Comparison of ENCODE assay signal across 1 cellular context in the genomic region with DNA sequence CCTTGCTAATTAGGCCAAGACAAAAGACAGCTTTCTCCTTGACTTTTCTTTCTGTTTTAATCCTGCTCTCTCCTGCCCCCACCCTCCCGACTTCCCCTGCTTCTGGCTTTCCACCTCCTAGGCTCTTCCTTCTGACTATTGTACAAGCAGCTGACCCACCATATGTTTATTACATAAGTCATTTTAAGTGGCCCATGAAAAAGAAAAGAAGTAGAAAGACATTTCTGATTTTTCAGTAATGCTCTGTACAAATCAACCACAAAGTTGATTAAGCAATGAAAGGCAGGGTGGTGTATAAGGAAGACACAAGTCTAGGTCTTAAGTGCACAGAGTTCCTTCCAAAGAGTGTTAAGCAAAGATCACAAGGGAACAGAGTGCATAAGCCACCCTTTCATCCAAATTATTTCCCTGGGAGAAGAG.
TF ChIP-seq lines count a peak whose summit lies in the region.

No MANE protein-coding gene starts in this region.

TF ChIP-seq in SK-N-SH treated with all-trans-retinoic acid at 6 μM for 48 hours, 23 proteins besides CTCF, POLR2A, EP300 and RAD21 (continued from another document):
- TF ChIP-seq, protein P1, sequence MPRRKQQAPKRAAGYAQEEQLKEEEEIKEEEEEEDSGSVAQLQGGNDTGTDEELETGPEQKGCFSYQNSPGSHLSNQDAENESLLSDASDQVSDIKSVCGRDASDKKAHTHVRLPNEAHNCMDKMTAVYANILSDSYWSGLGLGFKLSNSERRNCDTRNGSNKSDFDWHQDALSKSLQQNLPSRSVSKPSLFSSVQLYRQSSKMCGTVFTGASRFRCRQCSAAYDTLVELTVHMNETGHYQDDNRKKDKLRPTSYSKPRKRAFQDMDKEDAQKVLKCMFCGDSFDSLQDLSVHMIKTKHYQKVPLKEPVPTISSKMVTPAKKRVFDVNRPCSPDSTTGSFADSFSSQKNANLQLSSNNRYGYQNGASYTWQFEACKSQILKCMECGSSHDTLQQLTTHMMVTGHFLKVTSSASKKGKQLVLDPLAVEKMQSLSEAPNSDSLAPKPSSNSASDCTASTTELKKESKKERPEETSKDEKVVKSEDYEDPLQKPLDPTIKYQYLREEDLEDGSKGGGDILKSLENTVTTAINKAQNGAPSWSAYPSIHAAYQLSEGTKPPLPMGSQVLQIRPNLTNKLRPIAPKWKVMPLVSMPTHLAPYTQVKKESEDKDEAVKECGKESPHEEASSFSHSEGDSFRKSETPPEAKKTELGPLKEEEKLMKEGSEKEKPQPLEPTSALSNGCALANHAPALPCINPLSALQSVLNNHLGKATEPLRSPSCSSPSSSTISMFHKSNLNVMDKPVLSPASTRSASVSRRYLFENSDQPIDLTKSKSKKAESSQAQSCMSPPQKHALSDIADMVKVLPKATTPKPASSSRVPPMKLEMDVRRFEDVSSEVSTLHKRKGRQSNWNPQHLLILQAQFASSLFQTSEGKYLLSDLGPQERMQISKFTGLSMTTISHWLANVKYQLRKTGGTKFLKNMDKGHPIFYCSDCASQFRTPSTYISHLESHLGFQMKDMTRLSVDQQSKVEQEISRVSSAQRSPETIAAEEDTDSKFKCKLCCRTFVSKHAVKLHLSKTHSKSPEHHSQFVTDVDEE (CRISPR knock-in tag; IDR thresholded peaks at IDR 0.05) = no peak
- TF ChIP-seq TCF4 (CRISPR knock-in tag; IDR thresholded peaks at IDR 0.05; ENCODE audit: borderline replicate concordance) (no peak), OSR1 (CRISPR knock-in tag; IDR thresholded peaks at IDR 0.05) (no peak), ZNF8 (CRISPR knock-in tag; IDR thresholded peaks at IDR 0.05) (no peak), CSDC2 (CRISPR knock-in tag; IDR thresholded peaks at IDR 0.05) (no peak), ZC3H10 (CRISPR knock-in tag; IDR thresholded peaks at IDR 0.05) (no peak), ZNF565 (CRISPR knock-in tag; conservative IDR thresholded peaks at IDR 0.05; ENCODE audit: low read depth) (no peak), ZFP30 (CRISPR knock-in tag; IDR thresholded peaks at IDR 0.05) (no peak), ARNTL (CRISPR knock-in tag; IDR thresholded peaks at IDR 0.05; ENCODE audit: borderline replicate concordance, low read depth) (no peak), BACH2 (CRISPR knock-in tag; IDR thresholded peaks at IDR 0.05; ENCODE audit: borderline replicate concordance) (no peak), ZFP3 (CRISPR knock-in tag; IDR thresholded peaks at IDR 0.05) (no peak), PPARA (CRISPR knock-in tag; IDR thresholded peaks at IDR 0.05; ENCODE audit: borderline replicate concordance) (no peak)
- TF ChIP-seq, protein P2, sequence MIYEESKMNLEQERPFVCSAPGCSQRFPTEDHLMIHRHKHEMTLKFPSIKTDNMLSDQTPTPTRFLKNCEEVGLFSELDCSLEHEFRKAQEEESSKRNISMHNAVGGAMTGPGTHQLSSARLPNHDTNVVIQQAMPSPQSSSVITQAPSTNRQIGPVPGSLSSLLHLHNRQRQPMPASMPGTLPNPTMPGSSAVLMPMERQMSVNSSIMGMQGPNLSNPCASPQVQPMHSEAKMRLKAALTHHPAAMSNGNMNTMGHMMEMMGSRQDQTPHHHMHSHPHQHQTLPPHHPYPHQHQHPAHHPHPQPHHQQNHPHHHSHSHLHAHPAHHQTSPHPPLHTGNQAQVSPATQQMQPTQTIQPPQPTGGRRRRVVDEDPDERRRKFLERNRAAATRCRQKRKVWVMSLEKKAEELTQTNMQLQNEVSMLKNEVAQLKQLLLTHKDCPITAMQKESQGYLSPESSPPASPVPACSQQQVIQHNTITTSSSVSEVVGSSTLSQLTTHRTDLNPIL (CRISPR knock-in tag; IDR thresholded peaks at IDR 0.05; ENCODE audit: low read depth) = no peak
- TF ChIP-seq, protein P3, sequence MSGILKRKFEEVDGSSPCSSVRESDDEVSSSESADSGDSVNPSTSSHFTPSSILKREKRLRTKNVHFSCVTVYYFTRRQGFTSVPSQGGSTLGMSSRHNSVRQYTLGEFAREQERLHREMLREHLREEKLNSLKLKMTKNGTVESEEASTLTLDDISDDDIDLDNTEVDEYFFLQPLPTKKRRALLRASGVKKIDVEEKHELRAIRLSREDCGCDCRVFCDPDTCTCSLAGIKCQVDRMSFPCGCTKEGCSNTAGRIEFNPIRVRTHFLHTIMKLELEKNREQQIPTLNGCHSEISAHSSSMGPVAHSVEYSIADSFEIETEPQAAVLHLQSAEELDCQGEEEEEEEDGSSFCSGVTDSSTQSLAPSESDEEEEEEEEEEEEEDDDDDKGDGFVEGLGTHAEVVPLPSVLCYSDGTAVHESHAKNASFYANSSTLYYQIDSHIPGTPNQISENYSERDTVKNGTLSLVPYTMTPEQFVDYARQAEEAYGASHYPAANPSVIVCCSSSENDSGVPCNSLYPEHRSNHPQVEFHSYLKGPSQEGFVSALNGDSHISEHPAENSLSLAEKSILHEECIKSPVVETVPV (CRISPR knock-in tag; IDR thresholded peaks at IDR 0.05) = no peak
- TF ChIP-seq, protein P4, sequence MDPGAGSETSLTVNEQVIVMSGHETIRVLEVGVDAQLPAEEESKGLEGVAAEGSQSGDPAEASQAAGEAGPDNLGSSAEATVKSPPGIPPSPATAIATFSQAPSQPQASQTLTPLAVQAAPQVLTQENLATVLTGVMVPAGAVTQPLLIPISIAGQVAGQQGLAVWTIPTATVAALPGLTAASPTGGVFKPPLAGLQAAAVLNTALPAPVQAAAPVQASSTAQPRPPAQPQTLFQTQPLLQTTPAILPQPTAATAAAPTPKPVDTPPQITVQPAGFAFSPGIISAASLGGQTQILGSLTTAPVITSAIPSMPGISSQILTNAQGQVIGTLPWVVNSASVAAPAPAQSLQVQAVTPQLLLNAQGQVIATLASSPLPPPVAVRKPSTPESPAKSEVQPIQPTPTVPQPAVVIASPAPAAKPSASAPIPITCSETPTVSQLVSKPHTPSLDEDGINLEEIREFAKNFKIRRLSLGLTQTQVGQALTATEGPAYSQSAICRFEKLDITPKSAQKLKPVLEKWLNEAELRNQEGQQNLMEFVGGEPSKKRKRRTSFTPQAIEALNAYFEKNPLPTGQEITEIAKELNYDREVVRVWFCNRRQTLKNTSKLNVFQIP (CRISPR knock-in tag; IDR thresholded peaks at IDR 0.05; ENCODE audit: borderline replicate concordance, low read depth) = no peak
- TF ChIP-seq, protein P5, sequence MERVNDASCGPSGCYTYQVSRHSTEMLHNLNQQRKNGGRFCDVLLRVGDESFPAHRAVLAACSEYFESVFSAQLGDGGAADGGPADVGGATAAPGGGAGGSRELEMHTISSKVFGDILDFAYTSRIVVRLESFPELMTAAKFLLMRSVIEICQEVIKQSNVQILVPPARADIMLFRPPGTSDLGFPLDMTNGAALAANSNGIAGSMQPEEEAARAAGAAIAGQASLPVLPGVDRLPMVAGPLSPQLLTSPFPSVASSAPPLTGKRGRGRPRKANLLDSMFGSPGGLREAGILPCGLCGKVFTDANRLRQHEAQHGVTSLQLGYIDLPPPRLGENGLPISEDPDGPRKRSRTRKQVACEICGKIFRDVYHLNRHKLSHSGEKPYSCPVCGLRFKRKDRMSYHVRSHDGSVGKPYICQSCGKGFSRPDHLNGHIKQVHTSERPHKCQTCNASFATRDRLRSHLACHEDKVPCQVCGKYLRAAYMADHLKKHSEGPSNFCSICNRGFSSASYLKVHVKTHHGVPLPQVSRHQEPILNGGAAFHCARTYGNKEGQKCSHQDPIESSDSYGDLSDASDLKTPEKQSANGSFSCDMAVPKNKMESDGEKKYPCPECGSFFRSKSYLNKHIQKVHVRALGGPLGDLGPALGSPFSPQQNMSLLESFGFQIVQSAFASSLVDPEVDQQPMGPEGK (CRISPR knock-in tag; IDR thresholded peaks at IDR 0.05; ENCODE audit: borderline replicate concordance) = no peak
